17 cellular contexts compared by ENCODE assay signal in genomic region chr18:59554796-59555195, GRCh38.
DNase-seq lines count a peak whose midpoint lies in the region; ATAC-seq and TF ChIP-seq lines count a peak whose summit lies in the region.
"Had no signal": no experiment of that assay in that cellular context is flagged by ENCODE, and none has a peak within 500 bp of the region (broad histone marks: within the 10 kb centered on the region; RNA-seq: fewer than 3 reads in every experiment).

No MANE protein-coding gene starts in this region.

- H3K27me3 Mint-ChIP-seq in nephron (ENCODE audit: low read depth): no peaks in the 10 kb centered on the region
- H3K27me3 Mint-ChIP-seq in CD8-positive, alpha-beta T cell (ENCODE audit: low read depth): no peaks in the 10 kb centered on the region
- no peaks in the 10 kb centered on the region for H3K27me3 Mint-ChIP-seq in activated CD4-positive, alpha-beta T cell treated with anti-CD3 and anti-CD28 coated beads, Interleukin-2, amount 10 ng/mL, durations not matched to agents 24 days and 14 days
- H3K27me3 Mint-ChIP-seq: CD8-positive, alpha-beta memory T cell had no signal

- no peaks in the 10 kb centered on the region; the same call in 1 of the 2 replicates for H3K79me2 ChIP-seq in PC-3 (ENCODE audit: low read length)

- no peak for ATAC-seq in PC-3
- ATAC-seq in CD8-positive, alpha-beta T cell: no peak
- ATAC-seq: A549 had no signal

- TF ChIP-seq CTCF in PC-3 (conservative IDR thresholded peaks at IDR 0.05; ENCODE audit: low read depth, low read length) (no peak), nephron (IDR thresholded peaks at IDR 0.05; ENCODE audit: unreplicated experiment in 3 of 3) (no peak)
- TF ChIP-seq CTCF in CD8-positive, alpha-beta T cell (IDR thresholded peaks at IDR 0.05): no peak

- H2AFZ ChIP-seq in PC-3 (ENCODE audit: low read length): no peak overlapping the region

- H3K9me2 ChIP-seq in PC-3 (replicated peaks; ENCODE audit: low read length): no peaks in the 10 kb centered on the region

- POLR2A ChIA-PET in PC-3 (lab: Charles Lee; ENCODE audit: unreplicated experiment): no interaction called here
- POLR2A ChIA-PET in CD8-positive, alpha-beta T cell (lab: Charles Lee): no interaction called here

- no peaks in the 10 kb centered on the region for H3K9me3 ChIP-seq in PC-3 (ENCODE audit: low read length)
- H3K9me3 ChIP-seq in esophagus (ENCODE audit: control insufficient read depth in 2 of 2, insufficient read depth in 1 of 2, low read depth in 1 of 2, low read length in 1 of 2): peaks cover 0 to 2% of the 10 kb centered on the region in 2 donors
- no peaks in the 10 kb centered on the region for H3K9me3 ChIP-seq in CD8-positive, alpha-beta T cell (ENCODE audit: low read length)
- H3K9me3 ChIP-seq: A549, Caco-2 had no signal

- no peak overlapping the region for H3K4me3 Mint-ChIP-seq in nephron
- no peak overlapping the region for H3K4me3 Mint-ChIP-seq in CD8-positive, alpha-beta T cell
- no peak overlapping the region for H3K4me3 Mint-ChIP-seq in activated CD4-positive, alpha-beta T cell treated with anti-CD3 and anti-CD28 coated beads, Interleukin-2, amount 10 ng/mL, durations not matched to agents 24 days and 14 days
- H3K4me3 Mint-ChIP-seq: CD14-positive monocyte; CD8-positive, alpha-beta memory T cell; HFFc6 had no signal

- 51 to 61% methylated on average over 2 of the region's 2 CpGs for WGBS in esophagus, 2 donors

- H3K27me3 ChIP-seq in PC-3 (ENCODE audit: low read length) (no peaks in the 10 kb centered on the region), esophagus (ENCODE audit: control insufficient read depth in 1 of 2, insufficient read depth in 2 of 2, low read length in 2 of 2) (no peaks in the 10 kb centered on the region)
- H3K27me3 ChIP-seq in CD8-positive, alpha-beta T cell (ENCODE audit: insufficient read depth, low read length): no peaks in the 10 kb centered on the region

- peaks cover 5% of the 10 kb centered on the region; the same call in 1 of the 2 replicates for H3K4me1 ChIP-seq in PC-3 (ENCODE audit: insufficient read depth, low read length)
- H3K4me1 ChIP-seq in esophagus (ENCODE audit: control insufficient read depth in 2 of 2, insufficient read depth in 2 of 2, low read length in 1 of 2): peaks cover 0 to 9% of the 10 kb centered on the region in 2 donors
- H3K4me1 ChIP-seq in CD8-positive, alpha-beta T cell (ENCODE audit: insufficient read depth, low read length): no peaks in the 10 kb centered on the region
- H3K4me1 ChIP-seq: A549, Caco-2 had no signal

- H3K4me1 Mint-ChIP-seq in nephron: peaks cover 72% of the 10 kb centered on the region
- H3K4me1 Mint-ChIP-seq in CD8-positive, alpha-beta T cell (ENCODE audit: low read depth): no peaks in the 10 kb centered on the region
- no peaks in the 10 kb centered on the region for H3K4me1 Mint-ChIP-seq in activated CD4-positive, alpha-beta T cell treated with anti-CD3 and anti-CD28 coated beads, Interleukin-2, amount 10 ng/mL, durations not matched to agents 24 days and 14 days
- H3K4me1 Mint-ChIP-seq: CD14-positive monocyte; CD8-positive, alpha-beta memory T cell had no signal

- DNase-seq in ELF-1 (ENCODE audit: low read depth, low spot score) (peak; percentile 14), PC-3 (peak; percentile 5), NCI-H187 (lab: John Stamatoyannopoulos, UW) (no peak), inferior parietal cortex (ENCODE audit: extremely low spot score) (no peak)
- no peak for DNase-seq in CD8-positive, alpha-beta T cell
- DNase-seq in activated CD4-positive, alpha-beta T cell treated with anti-CD3 and anti-CD28 coated beads, Interleukin-2, amount 10 ng/mL, durations not matched to agents 24 days and 14 days: no peak
- DNase-seq: Caco-2; CD8-positive, alpha-beta memory T cell; DMS79 treated with DMSO at 0.1 percent for 48 hours; EL; GDM1; HCEC 1CT; HFFc6 had no signal

- H3K36me3 Mint-ChIP-seq in nephron (ENCODE audit: low read depth): no peaks in the 10 kb centered on the region
- no peaks in the 10 kb centered on the region for H3K36me3 Mint-ChIP-seq in CD8-positive, alpha-beta T cell
- no peaks in the 10 kb centered on the region for H3K36me3 Mint-ChIP-seq in activated CD4-positive, alpha-beta T cell treated with anti-CD3 and anti-CD28 coated beads, Interleukin-2, amount 10 ng/mL, durations not matched to agents 24 days and 14 days (ENCODE audit: low read depth)
- H3K36me3 Mint-ChIP-seq: CD14-positive monocyte; CD8-positive, alpha-beta memory T cell had no signal

- no peak overlapping the region for H3K9ac ChIP-seq in PC-3 (ENCODE audit: low read length)

- H3K27ac Mint-ChIP-seq in nephron: peak overlapping the region; percentile 94 to 97 (median 97)
- H3K27ac Mint-ChIP-seq in CD8-positive, alpha-beta T cell: no peak overlapping the region
- no peak overlapping the region for H3K27ac Mint-ChIP-seq in activated CD4-positive, alpha-beta T cell treated with anti-CD3 and anti-CD28 coated beads, Interleukin-2, amount 10 ng/mL, durations not matched to agents 24 days and 14 days
- H3K27ac Mint-ChIP-seq: CD14-positive monocyte; CD8-positive, alpha-beta memory T cell; HFFc6 had no signal

- BruUV-seq in PC-3 (replicated peaks; lab: Mats Ljungman, UMichigan): no TSS peak

- CTCF ChIA-PET in PC-3 (lab: Charles Lee): no interaction called here
- CTCF ChIA-PET in CD8-positive, alpha-beta T cell (lab: Charles Lee): no interaction called here

- no peak overlapping the region for H3K4me3 ChIP-seq in PC-3 (ENCODE audit: low read length)
- no peak overlapping the region for H3K4me3 ChIP-seq in esophagus (ENCODE audit: low read depth in 1 of 2, low read length in 2 of 2)
- H3K4me3 ChIP-seq in CD8-positive, alpha-beta T cell (ENCODE audit: low read depth, low read length): no peak overlapping the region
- H3K4me3 ChIP-seq: A549 had no signal

- H3K27ac ChIP-seq in PC-3 (ENCODE audit: low read length) (no peak overlapping the region), esophagus (ENCODE audit: low read depth in 2 of 2, low read length in 1 of 2) (peak overlapping the region; percentile 71 to 86)
- no peak overlapping the region for H3K27ac ChIP-seq in CD8-positive, alpha-beta T cell (ENCODE audit: low read depth, low read length)
- H3K27ac ChIP-seq: A549 had no signal

- no peaks in the 10 kb centered on the region for H3K36me3 ChIP-seq in PC-3 (ENCODE audit: low read depth, low read length)
- no peaks in the 10 kb centered on the region for H3K36me3 ChIP-seq in esophagus (ENCODE audit: control insufficient read depth in 2 of 2, insufficient read depth in 2 of 2, low read length in 1 of 2)
- no peaks in the 10 kb centered on the region for H3K36me3 ChIP-seq in CD8-positive, alpha-beta T cell (ENCODE audit: insufficient read depth, low read length)

- H3K9me3 Mint-ChIP-seq in nephron: peaks cover 3% of the 10 kb centered on the region
- no peaks in the 10 kb centered on the region for H3K9me3 Mint-ChIP-seq in CD8-positive, alpha-beta T cell
- H3K9me3 Mint-ChIP-seq in activated CD4-positive, alpha-beta T cell treated with anti-CD3 and anti-CD28 coated beads, Interleukin-2, amount 10 ng/mL, durations not matched to agents 24 days and 14 days: no peaks in the 10 kb centered on the region
- H3K9me3 Mint-ChIP-seq: HFFc6 had no signal

- no peak overlapping the region for H3K4me2 ChIP-seq in PC-3 (ENCODE audit: low read length)
- H3K4me2 ChIP-seq: A549 had no signal

- no peaks in the 10 kb centered on the region for H3F3A ChIP-seq in PC-3 (ENCODE audit: low read length, unreplicated experiment)

- 0 out of 2 replicates have a peak, but pooled peaks cover 5% of the 10 kb centered on the region for H4K20me1 ChIP-seq in PC-3 (ENCODE audit: low read length)

- intact Hi-C loops in PC-3 (cut with micrococcal nuclease): no loop called here
- intact Hi-C loops in CD8-positive, alpha-beta T cell (cut with DNase I, micrococcal nuclease): no loop called here
- intact Hi-C loops in activated CD4-positive, alpha-beta T cell treated with anti-CD3 and anti-CD28 coated beads, Interleukin-2, amount 10 ng/mL, durations not matched to agents 24 days and 14 days (cut with micrococcal nuclease): no loop called here

Comparison
In these comparisons a context has a peak if more than half of its experiments do, and no peak if none do; other contexts are left out.
1. DNase-seq: peak in ELF-1 (single experiment) and PC-3 (single experiment); none in CD8-positive, alpha-beta T cell (0 of 7), activated CD4-positive, alpha-beta T cell treated with anti-CD3 and anti-CD28 coated beads, Interleukin-2, amount 10 ng/mL, durations not matched to agents 24 days and 14 days (single experiment), NCI-H187 (0 of 2) and inferior parietal cortex (single experiment).
2. H3K27ac ChIP-seq: peak in esophagus (2 of 2); none in PC-3 (single experiment) and CD8-positive, alpha-beta T cell (single experiment).
3. H3K27ac Mint-ChIP-seq: peak in nephron (3 of 3); none in CD8-positive, alpha-beta T cell (single experiment) and activated CD4-positive, alpha-beta T cell treated with anti-CD3 and anti-CD28 coated beads, Interleukin-2, amount 10 ng/mL, durations not matched to agents 24 days and 14 days (single experiment).